ENCODE assay signal across 10 cellular contexts in the genomic region with DNA sequence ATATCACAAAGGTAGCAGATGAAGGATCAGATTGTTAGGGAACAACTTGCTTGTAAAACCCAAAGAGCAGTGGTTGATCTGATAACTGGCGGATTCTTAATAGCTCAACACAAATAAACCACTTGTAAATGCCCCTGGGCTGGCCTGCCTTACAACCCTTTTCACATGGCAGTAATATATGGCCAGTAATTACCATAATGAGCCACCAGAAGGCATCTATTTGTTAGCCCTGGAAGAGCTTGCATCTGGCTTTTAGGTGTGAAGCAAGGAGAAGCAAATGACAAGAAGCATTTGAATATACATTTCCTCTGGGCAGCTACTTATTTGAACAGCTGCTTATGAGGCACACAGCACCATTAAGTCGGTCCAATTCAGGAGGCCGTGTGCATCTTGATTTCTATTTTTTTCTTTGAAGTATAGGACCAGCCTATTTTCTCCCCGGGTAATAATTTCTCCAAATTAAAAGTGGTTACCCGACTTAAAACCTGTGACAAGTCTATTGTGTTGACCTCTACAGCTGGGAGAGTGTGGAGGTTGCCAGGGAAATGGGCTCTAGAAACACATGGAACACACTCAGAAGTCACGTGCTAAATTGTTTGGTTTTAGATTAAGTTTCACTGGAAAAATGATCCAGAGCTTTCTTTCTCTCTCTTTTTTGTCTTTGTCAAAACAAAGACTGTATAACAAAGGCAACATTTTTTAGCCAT.
DNase-seq lines count a peak whose midpoint lies in the region; ATAC-seq, FAIRE-seq and TF ChIP-seq lines count a peak whose summit lies in the region.
"Had no signal": no experiment of that assay in that cellular context is flagged by ENCODE, and none has a peak within 500 bp of the region (broad histone marks: within the 10 kb centered on the region; RNA-seq: fewer than 3 reads in every experiment).

No MANE protein-coding gene starts in this region.

- H3K9me3 ChIP-seq in upper lobe of right lung: no peaks in the 10 kb centered on the region
- H3K9me3 ChIP-seq: colonic mucosa had no signal

- H3K4me3 Mint-ChIP-seq in activated naive CD8-positive, alpha-beta T cell treated with anti-CD3 and anti-CD28 coated beads, Interleukin-2, amount 50 U/mL, for 24 hours: no peak overlapping the region
- H3K4me3 Mint-ChIP-seq: T-helper 1 cell treated with Interleukin-12 subunit alpha and Interleukin-12 subunit beta and Interleukin-4 antibody, amounts not matched to agents 30 μg/mL and 1 μg/mL, for 36 hours had no signal

- no peaks in the 10 kb centered on the region for H3K9me3 Mint-ChIP-seq in activated naive CD8-positive, alpha-beta T cell treated with anti-CD3 and anti-CD28 coated beads, Interleukin-2, amount 50 U/mL, for 24 hours
- H3K9me3 Mint-ChIP-seq: T-helper 1 cell treated with Interleukin-12 subunit alpha and Interleukin-12 subunit beta and Interleukin-4 antibody, amounts not matched to agents 30 μg/mL and 1 μg/mL, for 36 hours had no signal

- H3K4me1 ChIP-seq in upper lobe of right lung: no peaks in the 10 kb centered on the region
- H3K4me1 ChIP-seq: colonic mucosa had no signal

- no peaks in the 10 kb centered on the region for H3K36me3 ChIP-seq in upper lobe of right lung
- H3K36me3 ChIP-seq: colonic mucosa had no signal

- H3K4me1 Mint-ChIP-seq in activated naive CD8-positive, alpha-beta T cell treated with anti-CD3 and anti-CD28 coated beads, Interleukin-2, amount 50 U/mL, for 24 hours: no peaks in the 10 kb centered on the region

- FAIRE-seq in D721Med (lab: Jason Lieb, UNC): no peak

- DNase-seq in D721Med (ENCODE audit: insufficient read length, low spot score): no peak
- peak; percentile 5 for DNase-seq in MV-4-11 (lab: John Stamatoyannopoulos, UW)
- peak; percentile 77 for DNase-seq in NOMO-1 treated with DMSO at 0.1 percent for 48 hours (lab: John Stamatoyannopoulos, UW; ENCODE audit: unreplicated experiment)
- peak; percentile 12 for DNase-seq in foreskin melanocyte
- no peak for DNase-seq in activated naive CD8-positive, alpha-beta T cell treated with anti-CD3 and anti-CD28 coated beads, Interleukin-2, amount 50 U/mL, for 24 hours
- DNase-seq in upper lobe of right lung: no peak
- DNase-seq: colonic mucosa had no signal

- no peak overlapping the region for H3K4me3 ChIP-seq in upper lobe of right lung
- H3K4me3 ChIP-seq: colonic mucosa had no signal

- H3K36me3 Mint-ChIP-seq in activated naive CD8-positive, alpha-beta T cell treated with anti-CD3 and anti-CD28 coated beads, Interleukin-2, amount 50 U/mL, for 24 hours (ENCODE audit: low read depth): no peaks in the 10 kb centered on the region

- no peak overlapping the region for H3K27ac Mint-ChIP-seq in activated naive CD8-positive, alpha-beta T cell treated with anti-CD3 and anti-CD28 coated beads, Interleukin-2, amount 50 U/mL, for 24 hours
- H3K27ac Mint-ChIP-seq: T-helper 1 cell treated with Interleukin-12 subunit alpha and Interleukin-12 subunit beta and Interleukin-4 antibody, amounts not matched to agents 30 μg/mL and 1 μg/mL, for 36 hours had no signal

- H3K27me3 Mint-ChIP-seq in activated naive CD8-positive, alpha-beta T cell treated with anti-CD3 and anti-CD28 coated beads, Interleukin-2, amount 50 U/mL, for 24 hours: peaks cover 12% of the 10 kb centered on the region

- H3K27me3 ChIP-seq in upper lobe of right lung: no peaks in the 10 kb centered on the region
- H3K27me3 ChIP-seq: colonic mucosa had no signal

- ATAC-seq in GM21737 (IDR thresholded peaks at IDR 0.05; ENCODE audit: unreplicated experiment) (no peak), upper lobe of right lung (no peak), GM18907 (IDR thresholded peaks at IDR 0.05; ENCODE audit: unreplicated experiment) (no peak)
- ATAC-seq in activated naive CD8-positive, alpha-beta T cell treated with anti-CD3 and anti-CD28 coated beads, Interleukin-2, amount 50 U/mL, for 24 hours: no peak

- H3K27ac ChIP-seq in upper lobe of right lung: no peak overlapping the region
- H3K27ac ChIP-seq: colonic mucosa had no signal

- intact Hi-C loops in upper lobe of right lung (cut with DNase I): no loop called here

- TF ChIP-seq CTCF in D721Med (IDR thresholded peaks at IDR 0.05; ENCODE audit: insufficient read depth, missing control alignments) (peak; percentile 7), upper lobe of right lung (IDR thresholded peaks at IDR 0.05) (no peak)

Comparison
In these comparisons a context has a peak if more than half of its experiments do, and no peak if none do; other contexts are left out.
1. DNase-seq: peak in MV-4-11 (single experiment), NOMO-1 treated with DMSO at 0.1 percent for 48 hours (single experiment) and foreskin melanocyte (single experiment); none in D721Med (single experiment), activated naive CD8-positive, alpha-beta T cell treated with anti-CD3 and anti-CD28 coated beads, Interleukin-2, amount 50 U/mL, for 24 hours (single experiment) and upper lobe of right lung (single experiment).